In genomic region chr19:42301646-42302204, GRCh38 we compare ENCODE assay signal across 7 cellular contexts. TPM values are rescaled to one million over a fixed set of nuclear protein-coding genes. Genes with fewer than 3 reads are reported as not detected.
DNase-seq lines count a peak whose midpoint lies in the region; ATAC-seq, FAIRE-seq and TF ChIP-seq lines count a peak whose summit lies in the region.

TSS of gene PRR19 (plus strand) at chr19:42302132. CDS start at chr19:42309585, 7,453 bp downstream.

- TF ChIP-seq CTCF in GM12865 (IDR thresholded peaks at IDR 0.05; ENCODE audit: insufficient read depth, low read depth, low read length, missing control alignments): no peak
- TF ChIP-seq CTCF in right atrium auricular region (IDR thresholded peaks at IDR 0.05): no peak

- intact Hi-C loops in activated T-helper 1 cell treated with anti-CD3 and anti-CD28 coated beads, Interleukin-12 subunit alpha, Interleukin-12 subunit beta, Interleukin-2, Interleukin-4 antibody, amounts not matched to agents 30 ng/mL and 10 ng/mL and 1 ng/mL, durations not matched to agents 14 hours and 24 hours and 36 hours (cut with micrococcal nuclease): loop anchor here (1.0 kb wide), 8 partner anchors 12 to 122 kb away; partner anchors contain the start of genes DEDD2, ERF, GSK3A and MEGF8

- H3K27ac ChIP-seq in right atrium auricular region (peak within 1 kb of the TSS in 1 of 2 donors; percentile 53), small intestine (ENCODE audit: low read depth in 1 of 2, low read length in 1 of 2) (peak within 1 kb of the TSS in 1 of 2 donors; percentile 35)

- peaks cover 2% of the 10 kb centered on the region for H3K27me3 Mint-ChIP-seq in activated T-helper 1 cell treated with anti-CD3 and anti-CD28 coated beads, Interleukin-12 subunit alpha, Interleukin-12 subunit beta, Interleukin-2, Interleukin-4 antibody, amounts not matched to agents 30 ng/mL and 10 ng/mL and 1 ng/mL, durations not matched to agents 14 hours and 24 hours and 36 hours (ENCODE audit: insufficient read depth)

- WGBS in small intestine, 3 donors: 5 to 6% (median 6%) methylated on average over 19 to 21 of the region's 21 CpGs

- H3K9me3 ChIP-seq in right atrium auricular region: no peaks in the 10 kb centered on the region
- H3K9me3 ChIP-seq in small intestine (ENCODE audit: control insufficient read depth, low read depth): no peaks in the 10 kb centered on the region

- peak within 1 kb of the TSS; percentile 89 for H3K27ac Mint-ChIP-seq in activated T-helper 1 cell treated with anti-CD3 and anti-CD28 coated beads, Interleukin-12 subunit alpha, Interleukin-12 subunit beta, Interleukin-2, Interleukin-4 antibody, amounts not matched to agents 30 ng/mL and 10 ng/mL and 1 ng/mL, durations not matched to agents 14 hours and 24 hours and 36 hours

- H3K4me1 ChIP-seq in right atrium auricular region (peaks cover 0 to 13% of the 10 kb centered on the region in 2 donors), small intestine (ENCODE audit: control insufficient read depth in 2 of 2, insufficient read depth in 1 of 2, low read depth in 1 of 2, low read length in 1 of 2) (no peaks in the 10 kb centered on the region)

- H3K4me3 ChIP-seq in GM12865 (ENCODE audit: low read depth, low read length) (peak within 1 kb of the TSS; percentile 82), right atrium auricular region (peak within 1 kb of the TSS; percentile 42 to 62), small intestine (ENCODE audit: low read depth in 1 of 2, low read length in 2 of 2) (peak within 1 kb of the TSS; percentile 43 to 68)

- no peaks in the 10 kb centered on the region for H3K36me3 ChIP-seq in right atrium auricular region
- no peaks in the 10 kb centered on the region for H3K36me3 ChIP-seq in small intestine (ENCODE audit: control insufficient read depth in 2 of 2, insufficient read depth in 2 of 2, low read length in 2 of 2)

- DNase-seq in GM12865 (ENCODE audit: low read depth): peak; percentile 1
- no peak for DNase-seq in activated T-helper 1 cell treated with anti-CD3 and anti-CD28 coated beads, Interleukin-12 subunit alpha, Interleukin-12 subunit beta, Interleukin-2, Interleukin-4 antibody, amounts not matched to agents 30 ng/mL and 10 ng/mL and 1 ng/mL, durations not matched to agents 14 hours and 24 hours and 36 hours (ENCODE audit: low spot score)
- DNase-seq in right atrium auricular region (ENCODE audit: low spot score): no peak
- DNase-seq in small intestine: peak; percentile 36
- no peak for DNase-seq in NCI-H2081 treated with DMSO at 0.1 percent for 48 hours (lab: John Stamatoyannopoulos, UW)

- H3K36me3 Mint-ChIP-seq in activated T-helper 1 cell treated with anti-CD3 and anti-CD28 coated beads, Interleukin-12 subunit alpha, Interleukin-12 subunit beta, Interleukin-2, Interleukin-4 antibody, amounts not matched to agents 30 ng/mL and 10 ng/mL and 1 ng/mL, durations not matched to agents 14 hours and 24 hours and 36 hours (ENCODE audit: low read depth): peaks cover 4% of the 10 kb centered on the region

- no peak for FAIRE-seq in small intestine (lab: Jason Lieb, UNC)

- peak within 1 kb of the TSS; percentile 88 for H3K4me3 Mint-ChIP-seq in activated T-helper 1 cell treated with anti-CD3 and anti-CD28 coated beads, Interleukin-12 subunit alpha, Interleukin-12 subunit beta, Interleukin-2, Interleukin-4 antibody, amounts not matched to agents 30 ng/mL and 10 ng/mL and 1 ng/mL, durations not matched to agents 14 hours and 24 hours and 36 hours

- H3K4me1 Mint-ChIP-seq in activated T-helper 1 cell treated with anti-CD3 and anti-CD28 coated beads, Interleukin-12 subunit alpha, Interleukin-12 subunit beta, Interleukin-2, Interleukin-4 antibody, amounts not matched to agents 30 ng/mL and 10 ng/mL and 1 ng/mL, durations not matched to agents 14 hours and 24 hours and 36 hours (ENCODE audit: low read depth): peaks cover 14% of the 10 kb centered on the region

- peak; percentile 21 for ATAC-seq in HG03097 (IDR thresholded peaks at IDR 0.05; ENCODE audit: low FRiP score, unreplicated experiment)
- no peak for ATAC-seq in HG03039 (IDR thresholded peaks at IDR 0.05; ENCODE audit: unreplicated experiment)

- H3K9me3 Mint-ChIP-seq in activated T-helper 1 cell treated with anti-CD3 and anti-CD28 coated beads, Interleukin-12 subunit alpha, Interleukin-12 subunit beta, Interleukin-2, Interleukin-4 antibody, amounts not matched to agents 30 ng/mL and 10 ng/mL and 1 ng/mL, durations not matched to agents 14 hours and 24 hours and 36 hours: no peaks in the 10 kb centered on the region

- no peaks in the 10 kb centered on the region for H3K27me3 ChIP-seq in right atrium auricular region
- no peaks in the 10 kb centered on the region for H3K27me3 ChIP-seq in small intestine (ENCODE audit: control insufficient read depth in 2 of 2, insufficient read depth in 2 of 2, low read length in 2 of 2)

RNA-seq across cellular contexts. Expression of gene PRR19, which starts in this region (rescaled TPM):
- 1.0 and 1.4 TPM in 2 replicates for total RNA-seq in activated T-helper 1 cell treated with anti-CD3 and anti-CD28 coated beads, Interleukin-12 subunit alpha, Interleukin-12 subunit beta, Interleukin-2, Interleukin-4 antibody, amounts not matched to agents 30 ng/mL and 10 ng/mL and 1 ng/mL, durations not matched to agents 14 hours and 24 hours and 36 hours
- under 1 TPM in 1 of 2 donors, not detected in 1; 0.59 TPM for total RNA-seq in right atrium auricular region
- 1 to 10 TPM in 1 of 3 donors, under 1 TPM in 2; 0.81 to 1.1 (median 0.97) TPM for polyA plus RNA-seq in small intestine

Comparison
In these comparisons a context has a peak if more than half of its experiments do, and no peak if none do; other contexts are left out.
1. DNase-seq: peak in GM12865 (single experiment) and small intestine (single experiment); none in activated T-helper 1 cell treated with anti-CD3 and anti-CD28 coated beads, Interleukin-12 subunit alpha, Interleukin-12 subunit beta, Interleukin-2, Interleukin-4 antibody, amounts not matched to agents 30 ng/mL and 10 ng/mL and 1 ng/mL, durations not matched to agents 14 hours and 24 hours and 36 hours (single experiment), right atrium auricular region (single experiment) and NCI-H2081 treated with DMSO at 0.1 percent for 48 hours (single experiment).
2. Peak in every context shown above with its lines, with median percentiles within 50 percentile points of each other: H3K4me3 ChIP-seq.